ENCODE assay signal across 1 cellular context in the genomic region with DNA sequence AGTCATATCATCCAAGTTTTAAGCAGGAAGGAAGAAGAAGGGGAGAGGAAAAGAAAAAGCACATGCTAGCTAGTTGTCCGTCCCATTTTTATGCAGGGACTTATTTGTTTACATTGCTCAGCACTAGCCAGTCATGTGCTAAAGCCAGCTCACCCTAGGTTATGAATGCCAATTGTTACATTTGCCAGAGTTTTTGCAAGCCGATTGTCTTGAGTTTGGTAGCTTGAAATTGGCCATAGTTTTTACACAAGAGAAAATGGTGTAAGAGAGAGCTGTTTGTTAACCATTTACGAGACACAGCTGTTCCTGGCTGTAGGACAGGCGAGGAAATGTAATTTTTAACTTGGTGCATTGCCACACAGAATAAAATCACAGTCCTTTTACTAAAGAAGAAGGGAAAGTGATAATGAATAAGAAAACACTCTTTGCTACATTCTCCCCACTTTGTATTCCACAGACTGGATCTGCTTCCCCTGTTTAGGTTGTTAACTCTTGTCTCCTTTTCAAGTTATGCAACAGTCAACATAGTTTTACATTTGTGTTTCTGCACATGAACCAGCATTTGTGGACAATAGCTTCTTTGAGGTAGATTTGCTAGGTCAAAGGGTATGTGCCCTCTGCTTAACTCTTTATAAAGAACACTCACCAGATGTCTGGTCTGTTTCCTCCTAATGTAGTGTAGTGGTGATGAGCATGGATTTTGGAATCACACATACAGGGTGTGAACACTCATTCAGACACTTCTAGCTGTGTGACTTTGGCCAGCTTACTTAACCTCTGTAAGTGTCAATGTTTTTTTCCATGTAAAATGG.
TF ChIP-seq lines count a peak whose summit lies in the region.

No MANE protein-coding gene starts in this region.

TF ChIP-seq in HepG2, 621 proteins besides CTCF, POLR2A, EP300 and RAD21 (continued from another document and continues in another):
- TF ChIP-seq ZNF512B (CRISPR knock-in tag; IDR thresholded peaks at IDR 0.05; ENCODE audit: borderline replicate concordance), result no peak
- no peak for TF ChIP-seq LRRFIP1 (CRISPR knock-in tag; conservative IDR thresholded peaks at IDR 0.05)
- 0 out of 2 replicates have a peak, but pooled peaks have one; percentile 28 for TF ChIP-seq BATF2 (CRISPR knock-in tag; IDR thresholded peaks at IDR 0.05)
- TF ChIP-seq MTA3 (CRISPR knock-in tag; IDR thresholded peaks at IDR 0.05), result no peak
- no peak for TF ChIP-seq ZNF136 (CRISPR knock-in tag; IDR thresholded peaks at IDR 0.05; ENCODE audit: low read depth)
- TF ChIP-seq ZBTB21 (CRISPR knock-in tag; IDR thresholded peaks at IDR 0.05), result no peak
- TF ChIP-seq KAT7 (CRISPR knock-in tag; IDR thresholded peaks at IDR 0.05; ENCODE audit: borderline replicate concordance), result no peak
- TF ChIP-seq TP53 (CRISPR knock-in tag; conservative IDR thresholded peaks at IDR 0.05), result 0 out of 2 replicates have a peak, but pooled peaks have one; percentile 18
- TF ChIP-seq ZNF3 (CRISPR knock-in tag; IDR thresholded peaks at IDR 0.05), result no peak; the same call in 1 of the 2 replicates
- no peak for TF ChIP-seq DMTF1 (CRISPR knock-in tag; IDR thresholded peaks at IDR 0.05)
- TF ChIP-seq ZNF770 (CRISPR knock-in tag; IDR thresholded peaks at IDR 0.05), result no peak
- no peak for TF ChIP-seq PLSCR1 (CRISPR knock-in tag; IDR thresholded peaks at IDR 0.05; ENCODE audit: borderline replicate concordance)
- TF ChIP-seq SRF (IDR thresholded peaks at IDR 0.05; ENCODE audit: low read depth, low read length), result no peak
- TF ChIP-seq RBAK (CRISPR knock-in tag; IDR thresholded peaks at IDR 0.05), result no peak
- TF ChIP-seq, protein P1, sequence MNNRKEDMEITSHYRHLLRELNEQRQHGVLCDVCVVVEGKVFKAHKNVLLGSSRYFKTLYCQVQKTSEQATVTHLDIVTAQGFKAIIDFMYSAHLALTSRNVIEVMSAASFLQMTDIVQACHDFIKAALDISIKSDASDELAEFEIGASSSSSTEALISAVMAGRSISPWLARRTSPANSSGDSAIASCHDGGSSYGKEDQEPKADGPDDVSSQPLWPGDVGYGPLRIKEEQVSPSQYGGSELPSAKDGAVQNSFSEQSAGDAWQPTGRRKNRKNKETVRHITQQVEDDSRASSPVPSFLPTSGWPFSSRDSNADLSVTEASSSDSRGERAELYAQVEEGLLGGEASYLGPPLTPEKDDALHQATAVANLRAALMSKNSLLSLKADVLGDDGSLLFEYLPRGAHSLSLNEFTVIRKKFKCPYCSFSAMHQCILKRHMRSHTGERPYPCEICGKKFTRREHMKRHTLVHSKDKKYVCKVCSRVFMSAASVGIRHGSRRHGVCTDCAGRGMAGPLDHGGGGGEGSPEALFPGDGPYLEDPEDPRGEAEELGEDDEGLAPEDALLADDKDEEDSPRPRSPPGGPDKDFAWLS (CRISPR knock-in tag; IDR thresholded peaks at IDR 0.05; ENCODE audit: borderline replicate concordance), result no peak
- TF ChIP-seq ZNF713 (CRISPR knock-in tag; IDR thresholded peaks at IDR 0.05), result no peak
- 0 out of 2 replicates have a peak, but pooled peaks have one; percentile 16 for TF ChIP-seq HOXA3 (CRISPR knock-in tag; IDR thresholded peaks at IDR 0.05)
- TF ChIP-seq, protein P2, sequence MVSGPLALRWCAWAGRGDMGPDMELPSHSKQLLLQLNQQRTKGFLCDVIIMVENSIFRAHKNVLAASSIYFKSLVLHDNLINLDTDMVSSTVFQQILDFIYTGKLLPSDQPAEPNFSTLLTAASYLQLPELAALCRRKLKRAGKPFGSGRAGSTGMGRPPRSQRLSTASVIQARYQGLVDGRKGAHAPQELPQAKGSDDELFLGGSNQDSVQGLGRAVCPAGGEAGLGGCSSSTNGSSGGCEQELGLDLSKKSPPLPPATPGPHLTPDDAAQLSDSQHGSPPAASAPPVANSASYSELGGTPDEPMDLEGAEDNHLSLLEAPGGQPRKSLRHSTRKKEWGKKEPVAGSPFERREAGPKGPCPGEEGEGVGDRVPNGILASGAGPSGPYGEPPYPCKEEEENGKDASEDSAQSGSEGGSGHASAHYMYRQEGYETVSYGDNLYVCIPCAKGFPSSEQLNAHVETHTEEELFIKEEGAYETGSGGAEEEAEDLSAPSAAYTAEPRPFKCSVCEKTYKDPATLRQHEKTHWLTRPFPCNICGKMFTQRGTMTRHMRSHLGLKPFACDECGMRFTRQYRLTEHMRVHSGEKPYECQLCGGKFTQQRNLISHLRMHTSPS (CRISPR knock-in tag; IDR thresholded peaks at IDR 0.05; ENCODE audit: low read depth), result no peak
- no peak for TF ChIP-seq ZNF672 (CRISPR knock-in tag; IDR thresholded peaks at IDR 0.05)
- TF ChIP-seq ARNT (IDR thresholded peaks at IDR 0.05), result no peak
- no peak for TF ChIP-seq PAF1 (CRISPR knock-in tag; IDR thresholded peaks at IDR 0.05)
- no peak for TF ChIP-seq SMAD1 (CRISPR knock-in tag; IDR thresholded peaks at IDR 0.05; ENCODE audit: borderline replicate concordance, low read depth)
- TF ChIP-seq, protein P3, sequence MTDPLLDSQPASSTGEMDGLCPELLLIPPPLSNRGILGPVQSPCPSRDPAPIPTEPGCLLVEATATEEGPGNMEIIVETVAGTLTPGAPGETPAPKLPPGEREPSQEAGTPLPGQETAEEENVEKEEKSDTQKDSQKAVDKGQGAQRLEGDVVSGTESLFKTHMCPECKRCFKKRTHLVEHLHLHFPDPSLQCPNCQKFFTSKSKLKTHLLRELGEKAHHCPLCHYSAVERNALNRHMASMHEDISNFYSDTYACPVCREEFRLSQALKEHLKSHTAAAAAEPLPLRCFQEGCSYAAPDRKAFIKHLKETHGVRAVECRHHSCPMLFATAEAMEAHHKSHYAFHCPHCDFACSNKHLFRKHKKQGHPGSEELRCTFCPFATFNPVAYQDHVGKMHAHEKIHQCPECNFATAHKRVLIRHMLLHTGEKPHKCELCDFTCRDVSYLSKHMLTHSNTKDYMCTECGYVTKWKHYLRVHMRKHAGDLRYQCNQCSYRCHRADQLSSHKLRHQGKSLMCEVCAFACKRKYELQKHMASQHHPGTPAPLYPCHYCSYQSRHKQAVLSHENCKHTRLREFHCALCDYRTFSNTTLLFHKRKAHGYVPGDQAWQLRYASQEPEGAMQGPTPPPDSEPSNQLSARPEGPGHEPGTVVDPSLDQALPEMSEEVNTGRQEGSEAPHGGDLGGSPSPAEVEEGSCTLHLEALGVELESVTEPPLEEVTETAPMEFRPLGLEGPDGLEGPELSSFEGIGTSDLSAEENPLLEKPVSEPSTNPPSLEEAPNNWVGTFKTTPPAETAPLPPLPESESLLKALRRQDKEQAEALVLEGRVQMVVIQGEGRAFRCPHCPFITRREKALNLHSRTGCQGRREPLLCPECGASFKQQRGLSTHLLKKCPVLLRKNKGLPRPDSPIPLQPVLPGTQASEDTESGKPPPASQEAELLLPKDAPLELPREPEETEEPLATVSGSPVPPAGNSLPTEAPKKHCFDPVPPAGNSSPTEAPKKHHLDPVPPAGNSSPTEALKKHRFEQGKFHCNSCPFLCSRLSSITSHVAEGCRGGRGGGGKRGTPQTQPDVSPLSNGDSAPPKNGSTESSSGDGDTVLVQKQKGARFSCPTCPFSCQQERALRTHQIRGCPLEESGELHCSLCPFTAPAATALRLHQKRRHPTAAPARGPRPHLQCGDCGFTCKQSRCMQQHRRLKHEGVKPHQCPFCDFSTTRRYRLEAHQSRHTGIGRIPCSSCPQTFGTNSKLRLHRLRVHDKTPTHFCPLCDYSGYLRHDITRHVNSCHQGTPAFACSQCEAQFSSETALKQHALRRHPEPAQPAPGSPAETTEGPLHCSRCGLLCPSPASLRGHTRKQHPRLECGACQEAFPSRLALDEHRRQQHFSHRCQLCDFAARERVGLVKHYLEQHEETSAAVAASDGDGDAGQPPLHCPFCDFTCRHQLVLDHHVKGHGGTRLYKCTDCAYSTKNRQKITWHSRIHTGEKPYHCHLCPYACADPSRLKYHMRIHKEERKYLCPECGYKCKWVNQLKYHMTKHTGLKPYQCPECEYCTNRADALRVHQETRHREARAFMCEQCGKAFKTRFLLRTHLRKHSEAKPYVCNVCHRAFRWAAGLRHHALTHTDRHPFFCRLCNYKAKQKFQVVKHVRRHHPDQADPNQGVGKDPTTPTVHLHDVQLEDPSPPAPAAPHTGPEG (CRISPR knock-in tag; IDR thresholded peaks at IDR 0.05), result peak; percentile 58
- no peak for TF ChIP-seq TAF1 (CRISPR knock-in tag; IDR thresholded peaks at IDR 0.05)
- no peak for TF ChIP-seq STAT5B (CRISPR knock-in tag; IDR thresholded peaks at IDR 0.05)
- TF ChIP-seq ZMYM2 (CRISPR knock-in tag; IDR thresholded peaks at IDR 0.05), result no peak
- no peak for TF ChIP-seq ZNF180 (CRISPR knock-in tag; IDR thresholded peaks at IDR 0.05; ENCODE audit: borderline replicate concordance, low read depth)
- peak; percentile 99 for TF ChIP-seq TBX2 (CRISPR knock-in tag; IDR thresholded peaks at IDR 0.05; ENCODE audit: borderline replicate concordance)
- no peak for TF ChIP-seq ZNF660 (CRISPR knock-in tag; IDR thresholded peaks at IDR 0.05; ENCODE audit: borderline replicate concordance, low read depth)
- TF ChIP-seq SP5 (CRISPR knock-in tag; IDR thresholded peaks at IDR 0.05; ENCODE audit: borderline replicate concordance, low read depth), result peak; percentile 14; the same call in 1 of the 2 replicates
- no peak for TF ChIP-seq SCMH1 (CRISPR knock-in tag; IDR thresholded peaks at IDR 0.05; ENCODE audit: borderline replicate concordance)
- no peak for TF ChIP-seq ZNF441 (CRISPR knock-in tag; IDR thresholded peaks at IDR 0.05; ENCODE audit: borderline replicate concordance)
- no peak for TF ChIP-seq RFXAP (CRISPR knock-in tag; IDR thresholded peaks at IDR 0.05; ENCODE audit: borderline replicate concordance)
